In genomic region chr16:54489225-54489781, GRCh38 we compare ENCODE assay signal across 1 cellular context.
A peak's percentile ranks its signal among the peaks of the same experiment; 100 is the strongest.
TF ChIP-seq lines count a peak whose summit lies in the region.

No MANE protein-coding gene starts in this region.

TF ChIP-seq in HEK293, 187 proteins besides CTCF, POLR2A, EP300 and RAD21 (continued from another document and continues in another):
- TF ChIP-seq ZBTB44 (tag by site-specific recombination; IDR thresholded peaks at IDR 0.05): peak; percentile 66; the same call in 1 of the 2 replicates
- no peak for TF ChIP-seq REST (tag by site-specific recombination; IDR thresholded peaks at IDR 0.05)
- TF ChIP-seq PRDM2 (tag by site-specific recombination; IDR thresholded peaks at IDR 0.05; ENCODE audit: borderline replicate concordance): no peak
- no peak for TF ChIP-seq ZNF623 (tag by site-specific recombination; IDR thresholded peaks at IDR 0.05)
- peak; percentile 59; the same call in 1 of the 2 replicates for TF ChIP-seq ZSCAN23 (tag by site-specific recombination; IDR thresholded peaks at IDR 0.05)
- no peak for TF ChIP-seq ZNF677 (tag by site-specific recombination; IDR thresholded peaks at IDR 0.05)
- no peak for TF ChIP-seq TCF7L2 (IDR thresholded peaks at IDR 0.05; ENCODE audit: borderline replicate concordance, low read depth, low read length)
- TF ChIP-seq ZNF335 (tag by site-specific recombination; conservative IDR thresholded peaks at IDR 0.05): peak; percentile 62
- no peak for TF ChIP-seq ZNF121 (tag by site-specific recombination; IDR thresholded peaks at IDR 0.05)
- TF ChIP-seq ZNF18 (tag by site-specific recombination; IDR thresholded peaks at IDR 0.05): peak; percentile 93
- no peak for TF ChIP-seq ZNF146 (tag by site-specific recombination; IDR thresholded peaks at IDR 0.05)
- TF ChIP-seq ZNF19 (tag by site-specific recombination; IDR thresholded peaks at IDR 0.05; ENCODE audit: low read depth): no peak
- no peak for TF ChIP-seq ZNF112 (tag by site-specific recombination; IDR thresholded peaks at IDR 0.05)
- no peak for TF ChIP-seq ZNF76 (tag by site-specific recombination; IDR thresholded peaks at IDR 0.05; ENCODE audit: borderline replicate concordance, low read depth)
- peak; percentile 48; the same call in 1 of the 2 replicates for TF ChIP-seq ZNF184 (tag by site-specific recombination; IDR thresholded peaks at IDR 0.05)
- TF ChIP-seq MYNN (tag by site-specific recombination; IDR thresholded peaks at IDR 0.05; ENCODE audit: borderline replicate concordance): no peak
- TF ChIP-seq KLF7 (tag by site-specific recombination; IDR thresholded peaks at IDR 0.05; ENCODE audit: borderline replicate concordance): no peak
- TF ChIP-seq ZNF138 (tag by site-specific recombination; IDR thresholded peaks at IDR 0.05; ENCODE audit: borderline replicate concordance): no peak
- no peak for TF ChIP-seq ZNF701 (tag by site-specific recombination; IDR thresholded peaks at IDR 0.05)
- peak; percentile 22; the same call in 1 of the 2 replicates for TF ChIP-seq ZNF394 (tag by site-specific recombination; IDR thresholded peaks at IDR 0.05; ENCODE audit: borderline replicate concordance)
- TF ChIP-seq ATF2 (tag by site-specific recombination; IDR thresholded peaks at IDR 0.05; ENCODE audit: low read depth): no peak
- no peak; the same call in 1 of the 2 replicates for TF ChIP-seq ZBTB21 (tag by site-specific recombination; IDR thresholded peaks at IDR 0.05)
- no peak for TF ChIP-seq ZNF501 (tag by site-specific recombination; IDR thresholded peaks at IDR 0.05)
- TF ChIP-seq OSR2 (tag by site-specific recombination; IDR thresholded peaks at IDR 0.05): peak; percentile 55; the same call in 1 of the 2 replicates
- TF ChIP-seq ZNF155 (tag by site-specific recombination; IDR thresholded peaks at IDR 0.05): no peak
- TF ChIP-seq PRDM10 (tag by site-specific recombination; IDR thresholded peaks at IDR 0.05): 0 out of 2 replicates have a peak, but pooled peaks have one; percentile 17
- 0 out of 2 replicates have a peak, but pooled peaks have one; percentile 31 for TF ChIP-seq ZBTB7A (tag by site-specific recombination; IDR thresholded peaks at IDR 0.05; ENCODE audit: low read depth)
- TF ChIP-seq KLF16 (tag by site-specific recombination; IDR thresholded peaks at IDR 0.05): peak; percentile 13; the same call in 1 of the 2 replicates
- peak; percentile 67; the same call in 1 of the 2 replicates for TF ChIP-seq ZNF10 (tag by site-specific recombination; IDR thresholded peaks at IDR 0.05)
- TF ChIP-seq FEZF1 (tag by site-specific recombination; IDR thresholded peaks at IDR 0.05): peak; percentile 76
- peak; percentile 98 for TF ChIP-seq GFI1B (tag by site-specific recombination; IDR thresholded peaks at IDR 0.05)
- TF ChIP-seq ZNF37A (tag by site-specific recombination; IDR thresholded peaks at IDR 0.05): no peak
- no peak for TF ChIP-seq ZFHX2 (tag by site-specific recombination; conservative IDR thresholded peaks at IDR 0.05)
- no peak for TF ChIP-seq HIC1 (tag by site-specific recombination; IDR thresholded peaks at IDR 0.05)
- no peak; the same call in 1 of the 2 replicates for TF ChIP-seq KLF8 (tag by site-specific recombination; IDR thresholded peaks at IDR 0.05)
- no peak for TF ChIP-seq ZNF248 (tag by site-specific recombination; IDR thresholded peaks at IDR 0.05)
- TF ChIP-seq SETDB1 (IDR thresholded peaks at IDR 0.05; ENCODE audit: insufficient read length, low read length): no peak
